In the genomic region with DNA sequence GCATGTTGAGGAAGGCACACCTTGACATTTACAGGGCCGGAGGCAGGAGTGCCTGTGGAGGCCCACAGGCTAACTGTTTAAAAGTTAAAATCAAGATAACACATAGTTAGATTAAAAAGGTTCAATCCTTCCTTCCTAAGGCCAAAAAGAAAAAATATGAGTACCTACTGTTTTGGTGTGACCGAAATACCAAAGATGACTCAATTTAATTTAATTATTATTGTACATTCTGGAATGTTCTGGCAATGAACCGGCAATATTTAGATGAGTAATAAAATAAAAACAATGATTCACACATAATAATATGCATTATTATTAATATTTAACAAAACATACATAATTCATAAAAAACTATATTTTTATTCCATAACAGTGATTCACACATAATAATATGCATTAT, we compare ENCODE assay signal across 21 cellular contexts.
"Had no signal": no experiment of that assay in that cellular context is flagged by ENCODE, and none has a peak within 500 bp of the region (broad histone marks: within the 10 kb centered on the region; RNA-seq: fewer than 3 reads in every experiment).

No MANE protein-coding gene starts in this region.

- DNase-seq: activated CD8-positive, alpha-beta memory T cell treated with anti-CD3 and anti-CD28 coated beads, Interleukin-2, amount 50 U/mL, for 4 hours; activated T-cell treated with anti-CD3 and anti-CD28 coated beads, Interleukin-2, amount 50 U/mL, for 24 hours; aorta; central memory CD4-positive, alpha-beta T cell; dorsolateral prefrontal cortex; effector memory CD8-positive, alpha-beta T cell; immature natural killer cell; lower lobe of right lung; naive B cell; occipital lobe; posterior cingulate gyrus; sigmoid colon; stimulated activated CD4-positive, alpha-beta T cell treated with anti-CD3 and anti-CD28 coated beads, Interleukin-2, amount 100 ng/mL, for 48 hours; stimulated activated CD8-positive, alpha-beta memory T cell treated with anti-CD3 and anti-CD28 coated beads, Interleukin-4, amount 100 ng/mL, for 48 hours; stimulated activated naive CD4-positive, alpha-beta T cell; T-cell; upper lobe of left lung had no signal

- H3K27ac ChIP-seq: dorsolateral prefrontal cortex, lower lobe of right lung, sigmoid colon, thoracic aorta, upper lobe of left lung had no signal

- ATAC-seq: activated naive CD4-positive, alpha-beta T cell treated with anti-CD3 and anti-CD28 coated beads, Interleukin-2, amount 50 U/mL, for 72 hours; activated T-helper 17 cell treated with anti-CD3 and anti-CD28 coated beads, Interleukin-2, amount 50 U/mL, for 72 hours; effector memory CD8-positive, alpha-beta T cell; left lobe of liver; lower lobe of right lung; T-cell had no signal
